Comparison of ENCODE assay signal across 1 cellular context in the genomic region with DNA sequence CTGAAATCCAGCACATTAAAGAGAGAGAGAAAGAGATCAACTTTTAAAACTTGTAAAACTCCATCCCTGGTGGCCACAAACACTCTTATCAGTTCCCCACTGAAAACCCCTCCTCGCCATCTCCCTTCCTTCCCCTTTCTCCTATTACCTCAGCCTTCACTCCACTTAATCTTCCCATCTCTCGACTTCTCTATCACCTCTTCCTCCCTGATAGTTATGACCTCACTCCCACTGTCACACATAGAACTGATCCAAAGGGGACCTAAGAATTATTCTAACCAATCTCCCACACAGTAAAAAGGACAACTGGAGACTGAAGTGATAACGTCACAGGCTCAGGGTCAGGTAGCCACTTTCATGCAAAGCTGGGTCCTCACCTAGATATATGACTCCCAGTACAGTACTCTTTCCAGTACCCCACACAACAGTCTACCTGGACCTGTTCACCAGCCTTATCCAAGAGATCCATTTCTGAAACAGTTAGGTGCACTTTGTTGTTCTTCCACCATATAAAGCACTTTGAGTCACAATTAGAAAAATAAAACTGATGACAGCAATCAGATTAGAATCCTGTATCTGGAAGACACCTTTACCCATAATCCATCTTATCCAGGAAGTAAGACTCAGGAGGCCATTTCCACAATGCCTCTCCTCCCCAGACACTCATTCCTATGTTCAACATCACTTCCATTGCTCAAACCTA.
TF ChIP-seq lines count a peak whose summit lies in the region.

No MANE protein-coding gene starts in this region.

TF ChIP-seq in K562, 482 proteins besides CTCF, POLR2A, EP300 and RAD21 (continued from another document and continues in another):
- TF ChIP-seq, protein P1, sequence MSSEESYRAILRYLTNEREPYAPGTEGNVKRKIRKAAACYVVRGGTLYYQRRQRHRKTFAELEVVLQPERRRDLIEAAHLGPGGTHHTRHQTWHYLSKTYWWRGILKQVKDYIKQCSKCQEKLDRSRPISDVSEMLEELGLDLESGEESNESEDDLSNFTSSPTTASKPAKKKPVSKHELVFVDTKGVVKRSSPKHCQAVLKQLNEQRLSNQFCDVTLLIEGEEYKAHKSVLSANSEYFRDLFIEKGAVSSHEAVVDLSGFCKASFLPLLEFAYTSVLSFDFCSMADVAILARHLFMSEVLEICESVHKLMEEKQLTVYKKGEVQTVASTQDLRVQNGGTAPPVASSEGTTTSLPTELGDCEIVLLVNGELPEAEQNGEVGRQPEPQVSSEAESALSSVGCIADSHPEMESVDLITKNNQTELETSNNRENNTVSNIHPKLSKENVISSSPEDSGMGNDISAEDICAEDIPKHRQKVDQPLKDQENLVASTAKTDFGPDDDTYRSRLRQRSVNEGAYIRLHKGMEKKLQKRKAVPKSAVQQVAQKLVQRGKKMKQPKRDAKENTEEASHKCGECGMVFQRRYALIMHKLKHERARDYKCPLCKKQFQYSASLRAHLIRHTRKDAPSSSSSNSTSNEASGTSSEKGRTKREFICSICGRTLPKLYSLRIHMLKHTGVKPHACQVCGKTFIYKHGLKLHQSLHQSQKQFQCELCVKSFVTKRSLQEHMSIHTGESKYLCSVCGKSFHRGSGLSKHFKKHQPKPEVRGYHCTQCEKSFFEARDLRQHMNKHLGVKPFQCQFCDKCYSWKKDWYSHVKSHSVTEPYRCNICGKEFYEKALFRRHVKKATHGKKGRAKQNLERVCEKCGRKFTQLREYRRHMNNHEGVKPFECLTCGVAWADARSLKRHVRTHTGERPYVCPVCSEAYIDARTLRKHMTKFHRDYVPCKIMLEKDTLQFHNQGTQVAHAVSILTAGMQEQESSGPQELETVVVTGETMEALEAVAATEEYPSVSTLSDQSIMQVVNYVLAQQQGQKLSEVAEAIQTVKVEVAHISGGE (CRISPR knock-in tag; IDR thresholded peaks at IDR 0.05): peak in 1 of 3 experiments; percentile 66; a peak in 2 of 6 replicates
- TF ChIP-seq, protein P2, sequence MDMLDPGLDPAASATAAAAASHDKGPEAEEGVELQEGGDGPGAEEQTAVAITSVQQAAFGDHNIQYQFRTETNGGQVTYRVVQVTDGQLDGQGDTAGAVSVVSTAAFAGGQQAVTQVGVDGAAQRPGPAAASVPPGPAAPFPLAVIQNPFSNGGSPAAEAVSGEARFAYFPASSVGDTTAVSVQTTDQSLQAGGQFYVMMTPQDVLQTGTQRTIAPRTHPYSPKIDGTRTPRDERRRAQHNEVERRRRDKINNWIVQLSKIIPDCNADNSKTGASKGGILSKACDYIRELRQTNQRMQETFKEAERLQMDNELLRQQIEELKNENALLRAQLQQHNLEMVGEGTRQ (CRISPR knock-in tag; IDR thresholded peaks at IDR 0.05): no peak
- TF ChIP-seq GATA2 (CRISPR knock-in tag; IDR thresholded peaks at IDR 0.05): peak; percentile 90
- peak; percentile 72; the same call in 1 of the 2 replicates for TF ChIP-seq HDGF (IDR thresholded peaks at IDR 0.05)
- no peak for TF ChIP-seq HOMEZ (CRISPR knock-in tag; IDR thresholded peaks at IDR 0.05)
- no peak for TF ChIP-seq SNAPC5 (CRISPR knock-in tag; IDR thresholded peaks at IDR 0.05)
- no peak for TF ChIP-seq PRPF4 (IDR thresholded peaks at IDR 0.05; ENCODE audit: insufficient read depth, low read depth, low read length, poor library complexity, severe bottlenecking)
- TF ChIP-seq DDX20 (tag; IDR thresholded peaks at IDR 0.05; ENCODE audit: low read depth): 0 out of 2 replicates have a peak, but pooled peaks have one; percentile 37
- no peak for TF ChIP-seq GABPB1 (CRISPR knock-in tag; IDR thresholded peaks at IDR 0.05)
- TF ChIP-seq ZFPM2 (CRISPR knock-in tag; IDR thresholded peaks at IDR 0.05): no peak
- no peak for TF ChIP-seq KAT7 (CRISPR knock-in tag; IDR thresholded peaks at IDR 0.05; ENCODE audit: borderline replicate concordance)
- TF ChIP-seq, protein P3, sequence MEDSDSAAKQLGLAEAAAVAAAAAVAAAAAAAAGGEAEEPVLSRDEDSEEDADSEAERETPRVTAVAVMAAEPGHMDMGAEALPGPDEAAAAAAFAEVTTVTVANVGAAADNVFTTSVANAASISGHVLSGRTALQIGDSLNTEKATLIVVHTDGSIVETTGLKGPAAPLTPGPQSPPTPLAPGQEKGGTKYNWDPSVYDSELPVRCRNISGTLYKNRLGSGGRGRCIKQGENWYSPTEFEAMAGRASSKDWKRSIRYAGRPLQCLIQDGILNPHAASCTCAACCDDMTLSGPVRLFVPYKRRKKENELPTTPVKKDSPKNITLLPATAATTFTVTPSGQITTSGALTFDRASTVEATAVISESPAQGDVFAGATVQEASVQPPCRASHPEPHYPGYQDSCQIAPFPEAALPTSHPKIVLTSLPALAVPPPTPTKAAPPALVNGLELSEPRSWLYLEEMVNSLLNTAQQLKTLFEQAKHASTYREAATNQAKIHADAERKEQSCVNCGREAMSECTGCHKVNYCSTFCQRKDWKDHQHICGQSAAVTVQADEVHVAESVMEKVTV (CRISPR knock-in tag; IDR thresholded peaks at IDR 0.05): no peak; the same call in 1 of the 2 replicates
- TF ChIP-seq ZNF3 (CRISPR knock-in tag; IDR thresholded peaks at IDR 0.05): no peak
- TF ChIP-seq, protein P4, sequence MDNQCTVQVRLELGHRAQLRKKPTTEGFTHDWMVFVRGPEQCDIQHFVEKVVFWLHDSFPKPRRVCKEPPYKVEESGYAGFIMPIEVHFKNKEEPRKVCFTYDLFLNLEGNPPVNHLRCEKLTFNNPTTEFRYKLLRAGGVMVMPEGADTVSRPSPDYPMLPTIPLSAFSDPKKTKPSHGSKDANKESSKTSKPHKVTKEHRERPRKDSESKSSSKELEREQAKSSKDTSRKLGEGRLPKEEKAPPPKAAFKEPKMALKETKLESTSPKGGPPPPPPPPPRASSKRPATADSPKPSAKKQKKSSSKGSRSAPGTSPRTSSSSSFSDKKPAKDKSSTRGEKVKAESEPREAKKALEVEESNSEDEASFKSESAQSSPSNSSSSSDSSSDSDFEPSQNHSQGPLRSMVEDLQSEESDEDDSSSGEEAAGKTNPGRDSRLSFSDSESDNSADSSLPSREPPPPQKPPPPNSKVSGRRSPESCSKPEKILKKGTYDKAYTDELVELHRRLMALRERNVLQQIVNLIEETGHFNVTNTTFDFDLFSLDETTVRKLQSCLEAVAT (IDR thresholded peaks at IDR 0.05): peak; percentile 80
- no peak for TF ChIP-seq CHD1 (IDR thresholded peaks at IDR 0.05; ENCODE audit: low read length)
- no peak for TF ChIP-seq ZNF280B (CRISPR knock-in tag; IDR thresholded peaks at IDR 0.05)
- no peak for TF ChIP-seq SETDB1 (IDR thresholded peaks at IDR 0.05; ENCODE audit: low read length)
- no peak for TF ChIP-seq NFIX (CRISPR knock-in tag; IDR thresholded peaks at IDR 0.05; ENCODE audit: low read depth)
- TF ChIP-seq ILK (tag; IDR thresholded peaks at IDR 0.05; ENCODE audit: borderline replicate concordance, low read depth): no peak
- no peak for TF ChIP-seq THAP12 (CRISPR knock-in tag; IDR thresholded peaks at IDR 0.05)
- TF ChIP-seq TRIM28 (IDR thresholded peaks at IDR 0.05): no peak; the same call in 1 of the 2 replicates
- no peak for TF ChIP-seq HEY1 (CRISPR knock-in tag; IDR thresholded peaks at IDR 0.05; ENCODE audit: borderline replicate concordance)
- TF ChIP-seq, protein P5, sequence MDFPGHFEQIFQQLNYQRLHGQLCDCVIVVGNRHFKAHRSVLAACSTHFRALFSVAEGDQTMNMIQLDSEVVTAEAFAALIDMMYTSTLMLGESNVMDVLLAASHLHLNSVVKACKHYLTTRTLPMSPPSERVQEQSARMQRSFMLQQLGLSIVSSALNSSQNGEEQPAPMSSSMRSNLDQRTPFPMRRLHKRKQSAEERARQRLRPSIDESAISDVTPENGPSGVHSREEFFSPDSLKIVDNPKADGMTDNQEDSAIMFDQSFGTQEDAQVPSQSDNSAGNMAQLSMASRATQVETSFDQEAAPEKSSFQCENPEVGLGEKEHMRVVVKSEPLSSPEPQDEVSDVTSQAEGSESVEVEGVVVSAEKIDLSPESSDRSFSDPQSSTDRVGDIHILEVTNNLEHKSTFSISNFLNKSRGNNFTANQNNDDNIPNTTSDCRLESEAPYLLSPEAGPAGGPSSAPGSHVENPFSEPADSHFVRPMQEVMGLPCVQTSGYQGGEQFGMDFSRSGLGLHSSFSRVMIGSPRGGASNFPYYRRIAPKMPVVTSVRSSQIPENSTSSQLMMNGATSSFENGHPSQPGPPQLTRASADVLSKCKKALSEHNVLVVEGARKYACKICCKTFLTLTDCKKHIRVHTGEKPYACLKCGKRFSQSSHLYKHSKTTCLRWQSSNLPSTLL (IDR thresholded peaks at IDR 0.05): no peak
- no peak for TF ChIP-seq KDM5B (IDR thresholded peaks at IDR 0.05; ENCODE audit: insufficient replicate concordance, low read depth, low read length)
- no peak for TF ChIP-seq CEBPG (CRISPR knock-in tag; IDR thresholded peaks at IDR 0.05)
- no peak; a peak in 1 of 4 replicates for TF ChIP-seq CEBPG (tag; conservative IDR thresholded peaks at IDR 0.05 in 1 of 2, IDR thresholded peaks at IDR 0.05 in 1 of 2)
- TF ChIP-seq SMAD4 (CRISPR knock-in tag; conservative IDR thresholded peaks at IDR 0.05): no peak
- no peak; the same call in 1 of the 2 replicates for TF ChIP-seq RREB1 (CRISPR knock-in tag; IDR thresholded peaks at IDR 0.05)
- TF ChIP-seq ZNF75A (CRISPR knock-in tag; IDR thresholded peaks at IDR 0.05): no peak
- TF ChIP-seq RNF2 (IDR thresholded peaks at IDR 0.05): peak; percentile 93; the same call in 1 of the 2 replicates
- no peak for TF ChIP-seq ESRRB (CRISPR knock-in tag; IDR thresholded peaks at IDR 0.05; ENCODE audit: borderline replicate concordance)
